Comparison of ENCODE assay signal across 21 cellular contexts in the genomic region with DNA sequence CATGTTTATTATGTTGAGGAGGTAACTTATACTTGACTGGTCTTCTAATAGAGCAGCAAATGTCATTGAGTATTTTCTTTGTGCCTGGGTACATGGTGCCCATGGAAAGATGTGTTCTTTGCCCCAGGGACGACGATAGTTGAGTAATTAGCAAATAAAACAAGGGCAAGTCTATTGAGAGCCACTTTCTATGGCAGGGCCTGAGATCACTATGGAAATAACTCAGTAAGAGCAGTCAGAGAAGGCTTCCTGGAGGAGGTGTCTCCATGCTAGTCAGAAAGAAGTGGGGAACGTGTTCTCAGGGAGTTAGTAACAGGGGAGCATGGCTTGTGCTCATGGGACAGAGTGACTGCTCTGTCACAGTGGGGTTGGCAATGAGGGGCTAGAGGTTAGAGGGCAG.
"Had no signal": no experiment of that assay in that cellular context is flagged by ENCODE, and none has a peak within 500 bp of the region (broad histone marks: within the 10 kb centered on the region; RNA-seq: fewer than 3 reads in every experiment).

No MANE protein-coding gene starts in this region.

- H3K27me3 ChIP-seq: esophagus muscularis mucosa, gastroesophageal sphincter, spleen, transverse colon had no signal

- H3K27ac Mint-ChIP-seq: effector memory CD8-positive, alpha-beta T cell; mesothelial cell of epicardium; natural killer cell; stimulated activated naive B cell treated with anti-CD40 and anti-IgM and Interleukin-4, amounts not matched to agents 10 μg/mL and 1 μg/mL and 100 μg/mL, for 72 hours had no signal

- ATAC-seq: effector memory CD8-positive, alpha-beta T cell; gastroesophageal sphincter; natural killer cell; psoas muscle; sciatic nerve; stimulated activated naive B cell treated with anti-CD40 and anti-IgM and Interleukin-4, amounts not matched to agents 10 μg/mL and 1 μg/mL and 100 μg/mL, for 72 hours; stimulated activated naive CD8-positive, alpha-beta T cell treated with anti-CD3 and anti-CD28 coated beads, Interleukin-15, amount 100 ng/mL, for 72 hours had no signal

- H3K36me3 Mint-ChIP-seq: natural killer cell had no signal

- H3K9me3 Mint-ChIP-seq: effector memory CD8-positive, alpha-beta T cell; natural killer cell; stimulated activated naive CD8-positive, alpha-beta T cell treated with anti-CD3 and anti-CD28 coated beads, Interleukin-15, amount 100 ng/mL, for 72 hours had no signal

- H3K4me3 Mint-ChIP-seq: effector memory CD8-positive, alpha-beta T cell; mesothelial cell of epicardium; natural killer cell; stimulated activated naive B cell treated with anti-CD40 and anti-IgM and Interleukin-4, amounts not matched to agents 10 μg/mL and 1 μg/mL and 100 μg/mL, for 72 hours; stimulated activated naive CD8-positive, alpha-beta T cell treated with anti-CD3 and anti-CD28 coated beads, Interleukin-15, amount 100 ng/mL, for 72 hours had no signal

- H3K4me3 ChIP-seq: esophagus muscularis mucosa, gastroesophageal sphincter, psoas muscle, spleen, thoracic aorta, transverse colon had no signal

- DNase-seq: central memory CD4-positive, alpha-beta T cell; cortex of kidney; effector memory CD8-positive, alpha-beta T cell; glutamatergic neuron; islet precursor cell; natural killer cell; psoas muscle; retina; spleen; stimulated activated CD4-positive, alpha-beta T cell treated with anti-CD3 and anti-CD28 coated beads, Interleukin-15, amount 100 ng/mL, for 24 hours; stimulated activated CD4-positive, alpha-beta T cell treated with anti-CD3 and anti-CD28 coated beads, Interleukin-1b, Interleukin-23, amount 100 ng/mL, for 48 hours; stimulated activated CD4-positive, alpha-beta T cell treated with anti-CD3 and anti-CD28 coated beads, Interleukin-4, amount 100 ng/mL, for 4 hours; stimulated activated naive B cell treated with anti-CD40 and anti-IgM and Interleukin-4, amounts not matched to agents 10 μg/mL and 1 μg/mL and 100 μg/mL, for 72 hours; stimulated activated naive CD8-positive, alpha-beta T cell treated with anti-CD3 and anti-CD28 coated beads, Interleukin-15, amount 100 ng/mL, for 72 hours; substantia nigra; transverse colon had no signal

- H3K36me3 ChIP-seq: esophagus muscularis mucosa, gastroesophageal sphincter, spleen, thoracic aorta, transverse colon had no signal

- H3K9me3 ChIP-seq: esophagus muscularis mucosa, gastroesophageal sphincter, psoas muscle, thoracic aorta, transverse colon had no signal

- H3K27ac ChIP-seq: esophagus muscularis mucosa, gastroesophageal sphincter, psoas muscle, spleen, thoracic aorta, transverse colon had no signal
